ENCODE assay signal across 31 cellular contexts in genomic region chr13:55528434-55528833, GRCh38.
"Had no signal": no experiment of that assay in that cellular context is flagged by ENCODE, and none has a peak within 500 bp of the region (broad histone marks: within the 10 kb centered on the region; RNA-seq: fewer than 3 reads in every experiment).

No MANE protein-coding gene starts in this region.

- DNase-seq: activated B cell treated with CpG ODN at 0.5 μM for 24 hours; activated CD4-positive, alpha-beta memory T cell treated with anti-CD3 and anti-CD28 coated beads for 36 hours; activated CD4-positive, alpha-beta T cell treated with anti-CD3 and anti-CD28 coated beads for 36 hours; activated CD4-positive, alpha-beta T cell treated with anti-CD3 and anti-CD28 coated beads, Interleukin-2, amount 10 ng/mL, durations not matched to agents 24 days and 14 days; activated CD4-positive, CD25-positive, alpha-beta regulatory T cell treated with anti-CD3 and anti-CD28 coated beads, Interleukin-2, amount 50 U/mL, for 72 hours; activated CD8-positive, alpha-beta memory T cell treated with anti-CD3 and anti-CD28 coated beads, Interleukin-2, amount 10 ng/mL, durations not matched to agents 7 days and 5 days; activated CD8-positive, alpha-beta memory T cell treated with anti-CD3 and anti-CD28 coated beads, Interleukin-2, amount 50 U/mL, for 4 hours; activated CD8-positive, alpha-beta T cell treated with anti-CD3 and anti-CD28 coated beads, Interleukin-2, amount 10 ng/mL, durations not matched to agents 7 days and 5 days; activated effector memory CD4-positive, alpha-beta T cell treated with anti-CD3 and anti-CD28 coated beads, Interleukin-2, amount 50 U/mL, for 16 hours; activated naive CD4-positive, alpha-beta T cell treated with anti-CD3 and anti-CD28 coated beads for 36 hours; activated naive CD8-positive, alpha-beta T cell treated with anti-CD3 and anti-CD28 coated beads for 36 hours; activated naive CD8-positive, alpha-beta T cell treated with anti-CD3 and anti-CD28 coated beads, Interleukin-2, amount 50 U/mL, for 24 hours; activated T-cell treated with anti-CD3 and anti-CD28 coated beads, Interleukin-2, amount 50 U/mL, for 1 hour; activated T-cell treated with anti-CD3 and anti-CD28 coated beads, Interleukin-2, amount 50 U/mL, for 48 hours; adrenal gland; amygdala; aorta; body of pancreas; caudate nucleus; cortex of kidney; dermis blood vessel endothelial cell; effector CD4-positive, alpha-beta T cell; effector memory CD8-positive, alpha-beta T cell; erythroblast; foreskin keratinocyte; gastrocnemius medialis; glutamatergic neuron; heart left ventricle; T-helper 2 cell had no signal

- FAIRE-seq: colon had no signal

- ATAC-seq: activated CD4-positive, alpha-beta T cell treated with anti-CD3 and anti-CD28 coated beads for 36 hours; activated CD8-positive, alpha-beta memory T cell treated with anti-CD3 and anti-CD28 coated beads, Interleukin-2, amount 10 ng/mL, durations not matched to agents 7 days and 5 days; activated CD8-positive, alpha-beta T cell treated with anti-CD3 and anti-CD28 coated beads, Interleukin-2, amount 10 ng/mL, durations not matched to agents 7 days and 5 days; activated naive CD8-positive, alpha-beta T cell treated with anti-CD3 and anti-CD28 coated beads, Interleukin-2, amount 50 U/mL, for 24 hours; body of pancreas; effector memory CD8-positive, alpha-beta T cell; foreskin keratinocyte; gastrocnemius medialis; heart left ventricle had no signal

- H3K27me3 ChIP-seq: adrenal gland, body of pancreas, esophagus muscularis mucosa, foreskin keratinocyte, gastrocnemius medialis, heart left ventricle had no signal

- H3K27ac ChIP-seq: adrenal gland, body of pancreas, esophagus muscularis mucosa, foreskin keratinocyte, gastrocnemius medialis, heart left ventricle had no signal

- H3K4me1 ChIP-seq: adrenal gland, body of pancreas, esophagus muscularis mucosa, foreskin keratinocyte, gastrocnemius medialis, heart left ventricle had no signal

- H3K4me3 ChIP-seq: adrenal gland, body of pancreas, esophagus muscularis mucosa, gastrocnemius medialis, heart left ventricle had no signal

- H3K36me3 ChIP-seq: adrenal gland, esophagus muscularis mucosa, gastrocnemius medialis, heart left ventricle had no signal
